12 cellular contexts compared by ENCODE assay signal in the genomic region with DNA sequence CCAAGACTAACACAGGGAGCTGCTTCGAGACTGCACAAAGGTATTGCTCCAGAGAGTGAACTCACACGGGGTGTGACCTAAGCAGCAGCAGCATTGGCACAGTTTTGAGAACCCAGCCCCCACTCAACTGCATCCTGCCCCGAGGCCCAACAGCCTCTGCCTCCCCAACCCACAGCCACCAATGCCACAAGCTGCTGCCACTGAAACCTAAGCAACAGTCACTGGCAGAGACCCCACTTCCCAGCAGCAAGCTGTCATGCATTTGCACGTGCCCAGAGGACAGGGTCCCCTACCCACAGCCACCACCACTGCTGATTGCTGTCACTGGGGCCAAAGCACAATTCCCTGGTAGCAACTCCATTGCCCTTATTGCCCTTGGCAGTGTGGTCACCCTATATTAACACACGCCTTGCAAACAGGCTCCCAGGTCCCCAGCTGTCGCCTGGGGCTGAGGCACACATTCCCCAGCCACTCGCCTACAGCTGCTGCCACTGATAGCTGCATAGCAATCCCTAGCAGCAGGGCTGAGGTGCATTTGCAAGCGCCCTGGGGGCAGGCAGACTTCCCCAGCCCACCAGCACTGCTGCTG.
DNase-seq lines count a peak whose midpoint lies in the region; ATAC-seq and FAIRE-seq lines count a peak whose summit lies in the region.
"Had no signal": no experiment of that assay in that cellular context is flagged by ENCODE, and none has a peak within 500 bp of the region (broad histone marks: within the 10 kb centered on the region; RNA-seq: fewer than 3 reads in every experiment).

No MANE protein-coding gene starts in this region.

- H3K27ac Mint-ChIP-seq in activated CD4-positive, alpha-beta memory T cell treated with anti-CD3 and anti-CD28 coated beads, Interleukin-2, amount 10 ng/mL, durations not matched to agents 7 days and 5 days = no peak overlapping the region
- H3K27ac Mint-ChIP-seq in stimulated activated naive CD8-positive, alpha-beta T cell treated with anti-CD3 and anti-CD28 coated beads, Interleukin-15, amount 100 ng/mL, for 72 hours = peak overlapping the region in 1 of 2 donors; percentile 55

- no peaks in the 10 kb centered on the region for H3K27me3 ChIP-seq in iPS-20b (ENCODE audit: insufficient read depth, low read length)
- no peaks in the 10 kb centered on the region; the same call in 1 of the 2 replicates for H3K27me3 ChIP-seq in HAP-1 (ENCODE audit: low read depth)

- H3K4me3 ChIP-seq in iPS-20b (ENCODE audit: low read length) (no peak overlapping the region), HAP-1 (no peak overlapping the region)

- H3K9ac ChIP-seq in iPS-20b (ENCODE audit: low read depth, low read length) = no peak overlapping the region

- peak; percentile 94 for ATAC-seq in stimulated activated naive CD8-positive, alpha-beta T cell treated with anti-CD3 and anti-CD28 coated beads, Interleukin-15, amount 100 ng/mL, for 72 hours
- ATAC-seq in GM21737 (IDR thresholded peaks at IDR 0.05; ENCODE audit: unreplicated experiment) = no peak

- peak overlapping the region; percentile 14 for H3K27ac ChIP-seq in iPS-20b (ENCODE audit: low read length)

- H3K27me3 Mint-ChIP-seq in activated CD4-positive, alpha-beta memory T cell treated with anti-CD3 and anti-CD28 coated beads, Interleukin-2, amount 10 ng/mL, durations not matched to agents 7 days and 5 days = no peaks in the 10 kb centered on the region
- H3K27me3 Mint-ChIP-seq in stimulated activated naive CD8-positive, alpha-beta T cell treated with anti-CD3 and anti-CD28 coated beads, Interleukin-15, amount 100 ng/mL, for 72 hours = no peaks in the 10 kb centered on the region

- FAIRE-seq in urothelium cell line (lab: Jason Lieb, UNC) = no peak
- FAIRE-seq: G401.6, keratinocyte had no signal

- H3K36me3 ChIP-seq in iPS-20b (ENCODE audit: insufficient read depth, low read depth, low read length) (0 out of 2 replicates have a peak, but pooled peaks cover 5% of the 10 kb centered on the region), HAP-1 (replicated peaks) (no peaks in the 10 kb centered on the region)

- H3K36me3 Mint-ChIP-seq in activated CD4-positive, alpha-beta memory T cell treated with anti-CD3 and anti-CD28 coated beads, Interleukin-2, amount 10 ng/mL, durations not matched to agents 7 days and 5 days (ENCODE audit: low read depth) = peaks cover 16% of the 10 kb centered on the region

- H3K9me3 Mint-ChIP-seq in activated CD4-positive, alpha-beta memory T cell treated with anti-CD3 and anti-CD28 coated beads, Interleukin-2, amount 10 ng/mL, durations not matched to agents 7 days and 5 days = no peaks in the 10 kb centered on the region
- no peaks in the 10 kb centered on the region for H3K9me3 Mint-ChIP-seq in stimulated activated naive CD8-positive, alpha-beta T cell treated with anti-CD3 and anti-CD28 coated beads, Interleukin-15, amount 100 ng/mL, for 72 hours

- DNase-seq in activated T-cell treated with anti-CD3 and anti-CD28 coated beads, Interleukin-2, amount 50 U/mL, for 48 hours = peak; percentile 29 to 39
- DNase-seq in activated T-cell treated with anti-CD3 and anti-CD28 coated beads for 4 hours (no peak), urothelium cell line (ENCODE audit: low spot score) (no peak), HAP-1 (ENCODE audit: low spot score in 2 of 2) (no peak)
- DNase-seq in activated CD4-positive, alpha-beta memory T cell treated with anti-CD3 and anti-CD28 coated beads, Interleukin-2, amount 10 ng/mL, durations not matched to agents 7 days and 5 days = peak; percentile 52
- peak in 1 of 2 donors; percentile 55 for DNase-seq in stimulated activated naive CD8-positive, alpha-beta T cell treated with anti-CD3 and anti-CD28 coated beads, Interleukin-15, amount 100 ng/mL, for 72 hours
- DNase-seq: NCI-H2029, nucleus accumbens had no signal

- H3K9me3 ChIP-seq in iPS-20b (ENCODE audit: insufficient read depth, low read depth, low read length) (no peaks in the 10 kb centered on the region), HAP-1 (no peaks in the 10 kb centered on the region)

- CTCF ChIA-PET in activated CD4-positive, alpha-beta memory T cell treated with anti-CD3 and anti-CD28 coated beads, Interleukin-2, amount 10 ng/mL, durations not matched to agents 7 days and 5 days (lab: Charles Lee) = no interaction called here

- H3K4me1 Mint-ChIP-seq in activated CD4-positive, alpha-beta memory T cell treated with anti-CD3 and anti-CD28 coated beads, Interleukin-2, amount 10 ng/mL, durations not matched to agents 7 days and 5 days = peaks cover 22% of the 10 kb centered on the region
- peaks cover 23% of the 10 kb centered on the region for H3K4me1 Mint-ChIP-seq in stimulated activated naive CD8-positive, alpha-beta T cell treated with anti-CD3 and anti-CD28 coated beads, Interleukin-15, amount 100 ng/mL, for 72 hours

- no peak overlapping the region for H3K4me3 Mint-ChIP-seq in activated CD4-positive, alpha-beta memory T cell treated with anti-CD3 and anti-CD28 coated beads, Interleukin-2, amount 10 ng/mL, durations not matched to agents 7 days and 5 days
- no peak overlapping the region for H3K4me3 Mint-ChIP-seq in stimulated activated naive CD8-positive, alpha-beta T cell treated with anti-CD3 and anti-CD28 coated beads, Interleukin-15, amount 100 ng/mL, for 72 hours

- POLR2A ChIA-PET in activated CD4-positive, alpha-beta memory T cell treated with anti-CD3 and anti-CD28 coated beads, Interleukin-2, amount 10 ng/mL, durations not matched to agents 7 days and 5 days (lab: Charles Lee) = no interaction called here

- H3K4me1 ChIP-seq in iPS-20b (ENCODE audit: insufficient read depth, low read length) (peaks cover 11% of the 10 kb centered on the region), HAP-1 (no peaks in the 10 kb centered on the region)

- in situ Hi-C loops in HAP-1 (cut with MboI; ENCODE audit: low sequenced_read_pairs) = no loop called here

Comparison
In these comparisons a context has a peak if more than half of its experiments do, and no peak if none do; other contexts are left out.
1. DNase-seq: peak in activated T-cell treated with anti-CD3 and anti-CD28 coated beads, Interleukin-2, amount 50 U/mL, for 48 hours (2 of 2) and activated CD4-positive, alpha-beta memory T cell treated with anti-CD3 and anti-CD28 coated beads, Interleukin-2, amount 10 ng/mL, durations not matched to agents 7 days and 5 days (single experiment); none in activated T-cell treated with anti-CD3 and anti-CD28 coated beads for 4 hours (single experiment), urothelium cell line (single experiment) and HAP-1 (0 of 2).